Comparison of ENCODE assay signal across 26 cellular contexts in genomic region chr17:50620237-50620636, GRCh38. TPM values are rescaled to one million over a fixed set of nuclear protein-coding genes. Genes with fewer than 3 reads are reported as not detected.
"Had no signal": no experiment of that assay in that cellular context is flagged by ENCODE, and none has a peak within 500 bp of the region (broad histone marks: within the 10 kb centered on the region; RNA-seq: fewer than 3 reads in every experiment).

No MANE protein-coding gene starts in this region.

- DNase-seq: activated CD4-positive, alpha-beta memory T cell treated with anti-CD3 and anti-CD28 coated beads, Interleukin-2, amount 10 ng/mL, durations not matched to agents 7 days and 5 days; activated CD4-positive, alpha-beta T cell treated with anti-CD3 and anti-CD28 coated beads for 48 hours; activated CD4-positive, CD25-positive, alpha-beta regulatory T cell; activated effector memory CD4-positive, alpha-beta T cell treated with Interleukin-2 at 50 U/mL for 16 hours; activated naive CD4-positive, alpha-beta T cell treated with anti-CD3 and anti-CD28 coated beads for 36 hours; activated naive CD8-positive, alpha-beta T cell treated with anti-CD3 and anti-CD28 coated beads, Interleukin-2, amount 10 ng/mL, durations not matched to agents 7 days and 5 days; activated T-cell treated with anti-CD3 and anti-CD28 coated beads, Interleukin-2, amount 50 U/mL, for 72 hours; amniotic stem cell; cortex of kidney; effector CD8-positive, alpha-beta T cell; erythroblast; foreskin keratinocyte; kidney glomerular epithelial cell; midbrain; right lobe of liver; stimulated activated CD4-positive, alpha-beta T cell treated with anti-CD3 and anti-CD28 coated beads, Interleukin-1b, Interleukin-23, amount 100 ng/mL, for 48 hours; T1000 had no signal

- H3K36me3 ChIP-seq: cardiac muscle cell, left lung, right lobe of liver, tibial nerve had no signal

- H3K36me3 Mint-ChIP-seq: activated naive CD8-positive, alpha-beta T cell treated with anti-CD3 and anti-CD28 coated beads, Interleukin-2, amount 10 ng/mL, durations not matched to agents 7 days and 5 days; natural killer cell treated with Interleukin-12 subunit alpha and Interleukin-12 subunit beta and Interleukin-15 and Interleukin-18, amount 100 ng/mL, for 72 hours had no signal

- H3K27ac ChIP-seq: foreskin keratinocyte, hepatocyte, left lung, right lobe of liver, skin epidermis, tibial nerve had no signal

- H3K27me3 ChIP-seq: cardiac muscle cell, hepatocyte, right lobe of liver had no signal

- H3K79me2 ChIP-seq: hepatocyte had no signal

- H3K9me3 Mint-ChIP-seq: activated CD4-positive, alpha-beta memory T cell treated with anti-CD3 and anti-CD28 coated beads, Interleukin-2, amount 10 ng/mL, durations not matched to agents 7 days and 5 days; activated naive CD4-positive, alpha-beta T cell treated with anti-CD3 and anti-CD28 coated beads for 36 hours; activated naive CD8-positive, alpha-beta T cell treated with anti-CD3 and anti-CD28 coated beads, Interleukin-2, amount 10 ng/mL, durations not matched to agents 7 days and 5 days; activated T-cell treated with anti-CD3 and anti-CD28 coated beads, Interleukin-2, amount 50 U/mL, for 72 hours; natural killer cell treated with Interleukin-12 subunit alpha and Interleukin-12 subunit beta and Interleukin-15 and Interleukin-18, amount 100 ng/mL, for 72 hours; stimulated activated naive CD8-positive, alpha-beta T cell treated with anti-CD3 and anti-CD28 coated beads, Interleukin-15, Interleukin-2, amounts not matched to agents 100 ng/mL and 50 ng/mL, for 24 hours; T-helper 1 cell treated with Interleukin-12 subunit alpha and Interleukin-12 subunit beta and Interleukin-4 antibody, amounts not matched to agents 30 μg/mL and 1 μg/mL, for 36 hours had no signal

- H3K4me3 Mint-ChIP-seq: activated CD4-positive, alpha-beta memory T cell treated with anti-CD3 and anti-CD28 coated beads, Interleukin-2, amount 10 ng/mL, durations not matched to agents 7 days and 5 days; activated naive CD4-positive, alpha-beta T cell treated with anti-CD3 and anti-CD28 coated beads for 36 hours; activated naive CD8-positive, alpha-beta T cell treated with anti-CD3 and anti-CD28 coated beads, Interleukin-2, amount 10 ng/mL, durations not matched to agents 7 days and 5 days; activated T-cell treated with anti-CD3 and anti-CD28 coated beads, Interleukin-2, amount 50 U/mL, for 72 hours; natural killer cell treated with Interleukin-12 subunit alpha and Interleukin-12 subunit beta and Interleukin-15 and Interleukin-18, amount 100 ng/mL, for 72 hours; stimulated activated naive CD8-positive, alpha-beta T cell treated with anti-CD3 and anti-CD28 coated beads, Interleukin-15, Interleukin-2, amounts not matched to agents 100 ng/mL and 50 ng/mL, for 24 hours; T-helper 1 cell treated with Interleukin-12 subunit alpha and Interleukin-12 subunit beta and Interleukin-4 antibody, amounts not matched to agents 30 μg/mL and 1 μg/mL, for 36 hours had no signal

- H3K4me2 ChIP-seq: hepatocyte had no signal

- H3K9me3 ChIP-seq: left lung, right lobe of liver, tibial nerve had no signal

- H3K27ac Mint-ChIP-seq: activated CD4-positive, alpha-beta memory T cell treated with anti-CD3 and anti-CD28 coated beads, Interleukin-2, amount 10 ng/mL, durations not matched to agents 7 days and 5 days; activated naive CD4-positive, alpha-beta T cell treated with anti-CD3 and anti-CD28 coated beads for 36 hours; activated naive CD8-positive, alpha-beta T cell treated with anti-CD3 and anti-CD28 coated beads, Interleukin-2, amount 10 ng/mL, durations not matched to agents 7 days and 5 days; activated T-cell treated with anti-CD3 and anti-CD28 coated beads, Interleukin-2, amount 50 U/mL, for 72 hours; natural killer cell treated with Interleukin-12 subunit alpha and Interleukin-12 subunit beta and Interleukin-15 and Interleukin-18, amount 100 ng/mL, for 72 hours; stimulated activated naive CD8-positive, alpha-beta T cell treated with anti-CD3 and anti-CD28 coated beads, Interleukin-15, Interleukin-2, amounts not matched to agents 100 ng/mL and 50 ng/mL, for 24 hours; T-helper 1 cell treated with Interleukin-12 subunit alpha and Interleukin-12 subunit beta and Interleukin-4 antibody, amounts not matched to agents 30 μg/mL and 1 μg/mL, for 36 hours had no signal

- H3K4me3 ChIP-seq: cardiac muscle cell, hepatocyte, left lung, lung, right lobe of liver, skin epidermis, tibial nerve had no signal

- ATAC-seq: activated T-cell treated with anti-CD3 and anti-CD28 coated beads, Interleukin-2, amount 50 U/mL, for 72 hours; foreskin keratinocyte; left lung; natural killer cell treated with Interleukin-12 subunit alpha and Interleukin-12 subunit beta and Interleukin-15 and Interleukin-18, amount 100 ng/mL, for 72 hours; right lobe of liver had no signal

- H3K4me1 ChIP-seq: foreskin keratinocyte, right lobe of liver, tibial nerve had no signal

RNA-seq across cellular contexts. Expression of gene ABCC3, which starts 14.4 kb away (rescaled TPM):
- total RNA-seq: activated naive CD4-positive, alpha-beta T cell treated with anti-CD3 and anti-CD28 coated beads for 36 hours; activated T-cell treated with anti-CD3 and anti-CD28 coated beads, Interleukin-2, amount 50 U/mL, for 72 hours; cardiac muscle cell; natural killer cell treated with Interleukin-12 subunit alpha and Interleukin-12 subunit beta and Interleukin-15 and Interleukin-18, amount 100 ng/mL, for 72 hours had no signal

RNA-seq across cellular contexts. Expression of gene CACNA1G, which starts 59.7 kb away (rescaled TPM):
- total RNA-seq: activated CD4-positive, alpha-beta memory T cell treated with anti-CD3 and anti-CD28 coated beads, Interleukin-2, amount 10 ng/mL, durations not matched to agents 7 days and 5 days; natural killer cell treated with Interleukin-12 subunit alpha and Interleukin-12 subunit beta and Interleukin-15 and Interleukin-18, amount 100 ng/mL, for 72 hours; right lobe of liver had no signal
